8 cellular contexts compared by ENCODE assay signal in genomic region chr17:11326492-11326891, GRCh38.
"Had no signal": no experiment of that assay in that cellular context is flagged by ENCODE, and none has a peak within 500 bp of the region (broad histone marks: within the 10 kb centered on the region; RNA-seq: fewer than 3 reads in every experiment).

No MANE protein-coding gene starts in this region.

- H3K27ac Mint-ChIP-seq: HFFc6 had no signal

- H3K27ac ChIP-seq: GM23248 had no signal

- ATAC-seq: HCT116, K562 had no signal

- H3K9me3 ChIP-seq: HAP-1 had no signal

- H3K4me1 ChIP-seq: HAP-1 had no signal

- H3K4me3 Mint-ChIP-seq: HFFc6 had no signal

- DNase-seq: GM23248, GOT3, H7, HFFc6, IMR-90 had no signal

- H3K36me3 ChIP-seq: HAP-1 had no signal

- H3K4me3 ChIP-seq: GM23248, HAP-1, K562 had no signal
